In genomic region chr14:64410084-64410774, GRCh38 we compare ENCODE assay signal across 12 cellular contexts. TPM values are rescaled to one million over a fixed set of nuclear protein-coding genes. Genes with fewer than 3 reads are reported as not detected.
DNase-seq lines count a peak whose midpoint lies in the region; ATAC-seq and TF ChIP-seq lines count a peak whose summit lies in the region.
"Had no signal": no experiment of that assay in that cellular context is flagged by ENCODE, and none has a peak within 500 bp of the region (broad histone marks: within the 10 kb centered on the region; RNA-seq: fewer than 3 reads in every experiment).

No MANE protein-coding gene starts in this region.

- no peaks in the 10 kb centered on the region for H3K27me3 ChIP-seq in H7 (ENCODE audit: control insufficient read depth, insufficient read depth, low read length)
- no peaks in the 10 kb centered on the region for H3K27me3 ChIP-seq in trophoblast cell (ENCODE audit: insufficient read depth, low read length)
- H3K27me3 ChIP-seq: upper lobe of left lung had no signal

- no peak overlapping the region for H3K9ac ChIP-seq in trophoblast cell (ENCODE audit: low read length)

- no peak overlapping the region for H3K4ac ChIP-seq in trophoblast cell (ENCODE audit: low read depth, low read length)

- H2AFZ ChIP-seq in trophoblast cell (ENCODE audit: insufficient read depth, low read length, poor library complexity) = no peak overlapping the region

- no peak for TF ChIP-seq CTCF in epithelial cell of esophagus (IDR thresholded peaks at IDR 0.05; ENCODE audit: insufficient read depth, low read depth, low read length, missing control alignments)

- peak; percentile 49 for DNase-seq in H7
- peak; percentile 85 for DNase-seq in NCI-H69 (lab: John Stamatoyannopoulos, UW)
- DNase-seq in epithelial cell of esophagus (ENCODE audit: low read depth) = peak; percentile 62
- peak; percentile 89 to 92 for DNase-seq in trophoblast cell
- no peak for DNase-seq in OCI-M1 (lab: John Stamatoyannopoulos, UW)
- DNase-seq in Kasumi-1 (lab: John Stamatoyannopoulos, UW) = no peak
- DNase-seq: activated CD4-positive, alpha-beta T cell treated with anti-CD3 and anti-CD28 coated beads, Interleukin-2, amount 10 ng/mL, durations not matched to agents 7 days and 5 days; dermis blood vessel endothelial cell; NK-92 treated with Interleukin-12 subunit alpha and Interleukin-12 subunit beta, amount 100 ng/mL, for 24 hours; upper lobe of left lung had no signal

- H3K4me3 ChIP-seq in H7 (ENCODE audit: insufficient read depth, low read depth, low read length) (no peak overlapping the region), epithelial cell of esophagus (ENCODE audit: low read length) (no peak overlapping the region), trophoblast cell (ENCODE audit: low read depth, low read length) (no peak overlapping the region)
- H3K4me3 ChIP-seq: lung, upper lobe of left lung had no signal

- H3K14ac ChIP-seq in trophoblast cell (ENCODE audit: low read length) = no peak overlapping the region

- ATAC-seq in GM18519 (IDR thresholded peaks at IDR 0.05; ENCODE audit: low FRiP score, unreplicated experiment) = no peak

- no peak overlapping the region for H4K12ac ChIP-seq in trophoblast cell (ENCODE audit: low read depth, low read length)

- no peak overlapping the region for H4K8ac ChIP-seq in trophoblast cell (ENCODE audit: low read depth, low read length)

- no peak overlapping the region for H4K91ac ChIP-seq in trophoblast cell (ENCODE audit: low read depth, low read length)

- no peak overlapping the region for H3K27ac ChIP-seq in trophoblast cell (ENCODE audit: low read depth, low read length)
- H3K27ac ChIP-seq: upper lobe of left lung had no signal

- H3K36me3 ChIP-seq in H7 (replicated peaks; ENCODE audit: control insufficient read depth, insufficient read depth, low read length) (peaks cover 14% of the 10 kb centered on the region), trophoblast cell (ENCODE audit: control insufficient read depth in 1 of 2, insufficient read depth in 2 of 2, low read length in 2 of 2) (peaks cover 2 to 5% of the 10 kb centered on the region in 2 experiments)

- H3K23ac ChIP-seq in trophoblast cell (ENCODE audit: low read length) = no peak overlapping the region

- no peak overlapping the region for H2BK120ac ChIP-seq in trophoblast cell (ENCODE audit: insufficient read depth, low read length, poor library complexity)

- peaks cover 8% of the 10 kb centered on the region in 2 experiments for H3K4me1 ChIP-seq in trophoblast cell (ENCODE audit: control insufficient read depth in 1 of 2, insufficient read depth in 2 of 2, low read length in 2 of 2)
- H3K4me1 ChIP-seq: upper lobe of left lung had no signal

- H3K79me2 ChIP-seq in trophoblast cell (ENCODE audit: control insufficient read depth, insufficient read depth, low read length, poor library complexity) = no peaks in the 10 kb centered on the region

- H2BK5ac ChIP-seq in trophoblast cell (ENCODE audit: low read depth, low read length, poor library complexity) = no peak overlapping the region

- no peak overlapping the region for H2AK5ac ChIP-seq in trophoblast cell (ENCODE audit: low read length)

- no peaks in the 10 kb centered on the region for H3K9me3 ChIP-seq in trophoblast cell (ENCODE audit: insufficient read depth, low read depth, low read length)
- H3K9me3 ChIP-seq: upper lobe of left lung had no signal

- WGBS in trophoblast cell (ENCODE audit: extremely low coverage, insufficient coverage, insufficient read length) = no CpG with 5 or more reads among the region's 5 CpGs

- H2BK12ac ChIP-seq in trophoblast cell (ENCODE audit: low read length) = no peak overlapping the region

- H3K4me2 ChIP-seq in trophoblast cell (ENCODE audit: low read length) = no peak overlapping the region

- no peaks in the 10 kb centered on the region for H3K79me1 ChIP-seq in trophoblast cell (ENCODE audit: low read length)

- no peak overlapping the region for H3K18ac ChIP-seq in trophoblast cell (ENCODE audit: low read length)

RNA-seq across cellular contexts. Expression of gene MTHFD1, which starts 22.1 kb away (rescaled TPM):
- 55.8 and 58.6 TPM in 2 replicates for total RNA-seq in H7 (2014; rRNA removed; shearing (Covaris generic))
- polyA plus RNA-seq in trophoblast cell (2013) = 42.5 and 42.8 TPM in 2 replicates

RNA-seq across cellular contexts. Expression of gene AKAP5, which starts 55.1 kb away (rescaled TPM):
- 0.62 and 1.1 TPM in 2 replicates for total RNA-seq in H7 (2014; rRNA removed; shearing (Covaris generic))
- 3.9 TPM in 2 replicates for polyA plus RNA-seq in trophoblast cell (2013)

Comparison
In these comparisons a context has a peak if more than half of its experiments do, and no peak if none do; other contexts are left out.
1. DNase-seq: peak in H7 (single experiment), NCI-H69 (single experiment), epithelial cell of esophagus (single experiment) and trophoblast cell (2 of 2); none in OCI-M1 (single experiment) and Kasumi-1 (0 of 2).